ENCODE assay signal across 1 cellular context in genomic region chr4:123564758-123565346, GRCh38.
TF ChIP-seq lines count a peak whose summit lies in the region.

No MANE protein-coding gene starts in this region.

TF ChIP-seq in H1, 55 proteins besides CTCF, POLR2A, EP300 and RAD21 (continued from another document):
- 0 out of 4 replicates have a peak, but pooled peaks of 1 of the 2 experiments have one; percentile 38 for TF ChIP-seq SIN3A (conservative IDR thresholded peaks at IDR 0.05 in 1 of 2, IDR thresholded peaks at IDR 0.05 in 1 of 2; ENCODE audit: low read depth in 1 of 2, low read length in 2 of 2)
- no peak for TF ChIP-seq FOSL1 (IDR thresholded peaks at IDR 0.05; ENCODE audit: insufficient read depth, low read depth, low read length)
- TF ChIP-seq RFX5 (IDR thresholded peaks at IDR 0.05; ENCODE audit: borderline replicate concordance, low read depth, low read length) = no peak
- TF ChIP-seq KDM1A (IDR thresholded peaks at IDR 0.05; ENCODE audit: borderline replicate concordance, low read length) = no peak
- 0 out of 2 replicates have a peak, but pooled peaks have one; percentile 52 for TF ChIP-seq ATF3 (IDR thresholded peaks at IDR 0.05; ENCODE audit: insufficient read depth, low read depth, low read length)
- 0 out of 2 replicates have a peak, but pooled peaks have one; percentile 5 for TF ChIP-seq RXRA (IDR thresholded peaks at IDR 0.05; ENCODE audit: insufficient read depth, low read depth, low read length)
- TF ChIP-seq HDAC2 (IDR thresholded peaks at IDR 0.05; ENCODE audit: borderline replicate concordance in 1 of 2, low read depth in 2 of 2, low read length in 2 of 2) = 0 out of 4 replicates have a peak, but pooled peaks of 1 of the 2 experiments have one; percentile 64
TF ChIP-seq in H1: peak in this region for 7.
